ENCODE assay signal across 8 cellular contexts in genomic region chr11:65014146-65014960, GRCh38. TPM values are rescaled to one million over a fixed set of nuclear protein-coding genes. Genes with fewer than 3 reads are reported as not detected.
DNase-seq lines count a peak whose midpoint lies in the region; ATAC-seq and TF ChIP-seq lines count a peak whose summit lies in the region.

Gene ARL2 (plus strand): TSS chr11:65014160. CDS start chr11:65014208, 48 bp downstream.

- DNase-seq in NCI-H1694 (lab: John Stamatoyannopoulos, UW) (peak; percentile 68), NCI-H1694 treated with DMSO at 0.1 percent for 48 hours (lab: John Stamatoyannopoulos, UW) (no peak), KBM-7 (peak; percentile 91), suprapubic skin (ENCODE audit: low spot score in 2 of 2) (peak; percentile 72 to 87)
- peak; percentile 86 for DNase-seq in activated CD4-positive, CD25-positive, alpha-beta regulatory T cell treated with anti-CD3 and anti-CD28 coated beads, Interleukin-2, amount 50 U/mL, for 72 hours
- peak in 2 of 3 donors; percentile 2 to 18 for DNase-seq in effector memory CD4-positive, alpha-beta T cell

- 2% methylated on average over 14 of the region's 82 CpGs for WGBS in suprapubic skin

- TF ChIP-seq POLR2A in suprapubic skin (IDR thresholded peaks at IDR 0.05) = no peak

- no peak for TF ChIP-seq EP300 in suprapubic skin (IDR thresholded peaks at IDR 0.05)

- in situ Hi-C loops in KBM-7 (cut with MboI; ENCODE audit: low pct_unique_long_range_greater_than_20kb, low sequenced_read_pairs) = no loop called here

- H3K4me3 ChIP-seq in effector memory CD4-positive, alpha-beta T cell (ENCODE audit: insufficient read depth, low read depth, low read length, poor library complexity, severe bottlenecking) = peak within 1 kb of the TSS; percentile 78
- H3K4me3 ChIP-seq in mucosa of rectum (ENCODE audit: low read length in 2 of 2) (peak within 1 kb of the TSS; percentile 78 to 94), suprapubic skin (peak within 1 kb of the TSS; percentile 80)

- peaks cover 9% of the 10 kb centered on the region for H3K4me1 ChIP-seq in effector memory CD4-positive, alpha-beta T cell (ENCODE audit: control insufficient read depth, insufficient read depth, low read length, poor library complexity, severe bottlenecking)
- H3K4me1 ChIP-seq in mucosa of rectum (ENCODE audit: control insufficient read depth in 2 of 2, insufficient read depth in 2 of 2, low read length in 2 of 2) (peaks cover 14 to 15% of the 10 kb centered on the region in 2 donors), suprapubic skin (peaks cover 33% of the 10 kb centered on the region)

- peaks cover 8% of the 10 kb centered on the region for H3K36me3 ChIP-seq in effector memory CD4-positive, alpha-beta T cell (ENCODE audit: control insufficient read depth, insufficient read depth, low read length)
- peaks cover 0 to 9% of the 10 kb centered on the region in 2 donors for H3K36me3 ChIP-seq in mucosa of rectum (ENCODE audit: control insufficient read depth in 2 of 2, insufficient read depth in 2 of 2, low read length in 2 of 2)
- H3K36me3 ChIP-seq in suprapubic skin = peaks cover 10% of the 10 kb centered on the region

- peak; percentile 62 for ATAC-seq in GM21619 (IDR thresholded peaks at IDR 0.05; ENCODE audit: unreplicated experiment)

- H3K27ac ChIP-seq in effector memory CD4-positive, alpha-beta T cell (ENCODE audit: insufficient read depth, low read length, poor library complexity, severe bottlenecking) = peak within 1 kb of the TSS; percentile 90
- H3K27ac ChIP-seq in mucosa of rectum (ENCODE audit: low read depth in 2 of 2, low read length in 2 of 2) (peak within 1 kb of the TSS; percentile 99 to 100), suprapubic skin (peak within 1 kb of the TSS; percentile 97)

- H3K9ac ChIP-seq in mucosa of rectum (ENCODE audit: low read depth in 1 of 2, low read length in 2 of 2) = peak within 1 kb of the TSS; percentile 95 to 99

- H3K9me3 ChIP-seq in effector memory CD4-positive, alpha-beta T cell (ENCODE audit: control insufficient read depth, low read length) = no peaks in the 10 kb centered on the region
- H3K9me3 ChIP-seq in mucosa of rectum (ENCODE audit: control insufficient read depth in 2 of 2, low read length in 2 of 2) (no peaks in the 10 kb centered on the region), suprapubic skin (no peaks in the 10 kb centered on the region)

- peak; percentile 59 to 88 for TF ChIP-seq CTCF in suprapubic skin (IDR thresholded peaks at IDR 0.05)

- no peaks in the 10 kb centered on the region for H3K27me3 ChIP-seq in effector memory CD4-positive, alpha-beta T cell (replicated peaks; ENCODE audit: control insufficient read depth, insufficient read depth, low read length, poor library complexity, severe bottlenecking)
- H3K27me3 ChIP-seq in mucosa of rectum (ENCODE audit: control insufficient read depth in 2 of 2, insufficient read depth in 2 of 2, low read length in 2 of 2) (no peaks in the 10 kb centered on the region), suprapubic skin (no peaks in the 10 kb centered on the region)

RNA-seq across cellular contexts. Expression of gene ARL2, which starts in this region (rescaled TPM):
- total RNA-seq in suprapubic skin = 10 to 100 TPM; 67.8 to 91.3 (median 87.8) TPM
